Comparison of ENCODE assay signal across 24 cellular contexts in genomic region chr17:35491417-35491816, GRCh38. TPM values are rescaled to one million over a fixed set of nuclear protein-coding genes. Genes with fewer than 3 reads are reported as not detected.
"Had no signal": no experiment of that assay in that cellular context is flagged by ENCODE, and none has a peak within 500 bp of the region (broad histone marks: within the 10 kb centered on the region; RNA-seq: fewer than 3 reads in every experiment).

No MANE protein-coding gene starts in this region.

- DNase-seq: esophagus squamous epithelium; foreskin fibroblast; kidney; left colon; left ventricle myocardium superior; mesenchymal stem cell; midbrain; nephron progenitor cell; posterior cingulate gyrus; spleen; stimulated activated CD4-positive, alpha-beta T cell treated with anti-CD3 and anti-CD28 coated beads, Interleukin-15, amount 100 ng/mL, for 24 hours; stimulated activated CD4-positive, alpha-beta T cell treated with anti-CD3 and anti-CD28 coated beads, Interleukin-1b, Interleukin-23, amount 100 ng/mL, for 48 hours; stimulated activated CD4-positive, alpha-beta T cell treated with anti-CD3 and anti-CD28 coated beads, Interleukin-4, amount 100 ng/mL, for 4 hours; stimulated activated naive CD4-positive, alpha-beta T cell; stomach; substantia nigra; trophoblast cell had no signal

- H3K27ac ChIP-seq: esophagus squamous epithelium, spleen, stomach, thoracic aorta had no signal

- H3K36me3 ChIP-seq: esophagus squamous epithelium, stomach, thoracic aorta had no signal

- ATAC-seq: left colon, left ventricle myocardium superior, sciatic nerve had no signal

- H3K4me3 Mint-ChIP-seq: dendritic cell treated with granulocyte-macrophage colony-stimulating factor and Interleukin-4, amounts not matched to agents 40 ng/mL and 50 ng/mL, for 4 days; nephron progenitor cell had no signal

- FAIRE-seq: colon, kidney had no signal

- H3K27ac Mint-ChIP-seq: dendritic cell treated with granulocyte-macrophage colony-stimulating factor and Interleukin-4, amounts not matched to agents 40 ng/mL and 50 ng/mL, for 4 days; nephron progenitor cell had no signal

- H3K4me3 ChIP-seq: esophagus squamous epithelium, lung, spleen, stomach, thoracic aorta had no signal

- H3K9me3 ChIP-seq: esophagus squamous epithelium, spleen, thoracic aorta had no signal

- H3K9me3 Mint-ChIP-seq: dendritic cell treated with granulocyte-macrophage colony-stimulating factor and Interleukin-4, amounts not matched to agents 40 ng/mL and 50 ng/mL, for 4 days had no signal

RNA-seq across cellular contexts. Expression of gene SLFN12L, which starts 46.1 kb away (rescaled TPM):
- total RNA-seq: epithelial cell of proximal tubule, osteocyte had no signal
